1 cellular context compared by ENCODE assay signal in the genomic region with DNA sequence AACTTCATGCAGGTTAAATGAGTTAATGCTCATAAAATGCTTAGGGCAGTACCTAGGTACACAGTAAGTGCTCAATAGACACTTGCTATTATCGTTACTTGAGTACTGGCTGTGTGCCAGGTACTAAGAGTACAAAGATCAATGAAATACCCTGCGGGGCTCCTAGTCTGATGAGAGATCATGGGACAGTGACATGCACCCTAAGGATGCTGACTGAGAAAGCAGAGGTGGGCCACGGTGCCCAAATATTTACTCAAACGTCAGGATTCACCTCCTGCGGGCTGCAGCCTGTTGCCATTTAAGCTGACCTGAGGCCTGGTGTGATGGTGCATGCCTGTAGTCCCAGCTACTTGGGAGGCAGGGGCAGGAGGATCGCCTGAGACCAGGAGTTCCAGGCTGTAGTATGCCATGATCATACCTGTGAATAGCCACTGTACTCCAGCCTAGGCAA.
TF ChIP-seq lines count a peak whose summit lies in the region.

No MANE protein-coding gene starts in this region.

TF ChIP-seq in HCT116, 20 proteins besides CTCF, POLR2A, EP300 and RAD21 (continued from another document):
- TF ChIP-seq, protein P1, sequence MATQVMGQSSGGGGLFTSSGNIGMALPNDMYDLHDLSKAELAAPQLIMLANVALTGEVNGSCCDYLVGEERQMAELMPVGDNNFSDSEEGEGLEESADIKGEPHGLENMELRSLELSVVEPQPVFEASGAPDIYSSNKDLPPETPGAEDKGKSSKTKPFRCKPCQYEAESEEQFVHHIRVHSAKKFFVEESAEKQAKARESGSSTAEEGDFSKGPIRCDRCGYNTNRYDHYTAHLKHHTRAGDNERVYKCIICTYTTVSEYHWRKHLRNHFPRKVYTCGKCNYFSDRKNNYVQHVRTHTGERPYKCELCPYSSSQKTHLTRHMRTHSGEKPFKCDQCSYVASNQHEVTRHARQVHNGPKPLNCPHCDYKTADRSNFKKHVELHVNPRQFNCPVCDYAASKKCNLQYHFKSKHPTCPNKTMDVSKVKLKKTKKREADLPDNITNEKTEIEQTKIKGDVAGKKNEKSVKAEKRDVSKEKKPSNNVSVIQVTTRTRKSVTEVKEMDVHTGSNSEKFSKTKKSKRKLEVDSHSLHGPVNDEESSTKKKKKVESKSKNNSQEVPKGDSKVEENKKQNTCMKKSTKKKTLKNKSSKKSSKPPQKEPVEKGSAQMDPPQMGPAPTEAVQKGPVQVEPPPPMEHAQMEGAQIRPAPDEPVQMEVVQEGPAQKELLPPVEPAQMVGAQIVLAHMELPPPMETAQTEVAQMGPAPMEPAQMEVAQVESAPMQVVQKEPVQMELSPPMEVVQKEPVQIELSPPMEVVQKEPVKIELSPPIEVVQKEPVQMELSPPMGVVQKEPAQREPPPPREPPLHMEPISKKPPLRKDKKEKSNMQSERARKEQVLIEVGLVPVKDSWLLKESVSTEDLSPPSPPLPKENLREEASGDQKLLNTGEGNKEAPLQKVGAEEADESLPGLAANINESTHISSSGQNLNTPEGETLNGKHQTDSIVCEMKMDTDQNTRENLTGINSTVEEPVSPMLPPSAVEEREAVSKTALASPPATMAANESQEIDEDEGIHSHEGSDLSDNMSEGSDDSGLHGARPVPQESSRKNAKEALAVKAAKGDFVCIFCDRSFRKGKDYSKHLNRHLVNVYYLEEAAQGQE (IDR thresholded peaks at IDR 0.05; ENCODE audit: low read depth), result no peak
- TF ChIP-seq CEBPB (IDR thresholded peaks at IDR 0.05; ENCODE audit: low read depth), result no peak
- no peak for TF ChIP-seq SP1 (IDR thresholded peaks at IDR 0.05; ENCODE audit: low read depth)
- TF ChIP-seq FOSL1 (IDR thresholded peaks at IDR 0.05; ENCODE audit: low read depth), result no peak
- no peak for TF ChIP-seq YY1 (IDR thresholded peaks at IDR 0.05; ENCODE audit: extremely low read depth, insufficient replicate concordance, low read depth, low read length)
- no peak for TF ChIP-seq EZH2 (IDR thresholded peaks at IDR 0.05)
- no peak for TF ChIP-seq JUND (IDR thresholded peaks at IDR 0.05)
- TF ChIP-seq, protein P2, sequence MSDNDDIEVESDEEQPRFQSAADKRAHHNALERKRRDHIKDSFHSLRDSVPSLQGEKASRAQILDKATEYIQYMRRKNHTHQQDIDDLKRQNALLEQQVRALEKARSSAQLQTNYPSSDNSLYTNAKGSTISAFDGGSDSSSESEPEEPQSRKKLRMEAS (IDR thresholded peaks at IDR 0.05), result no peak
- TF ChIP-seq EGR1 (IDR thresholded peaks at IDR 0.05; ENCODE audit: low read depth), result no peak
- TF ChIP-seq, protein P3, sequence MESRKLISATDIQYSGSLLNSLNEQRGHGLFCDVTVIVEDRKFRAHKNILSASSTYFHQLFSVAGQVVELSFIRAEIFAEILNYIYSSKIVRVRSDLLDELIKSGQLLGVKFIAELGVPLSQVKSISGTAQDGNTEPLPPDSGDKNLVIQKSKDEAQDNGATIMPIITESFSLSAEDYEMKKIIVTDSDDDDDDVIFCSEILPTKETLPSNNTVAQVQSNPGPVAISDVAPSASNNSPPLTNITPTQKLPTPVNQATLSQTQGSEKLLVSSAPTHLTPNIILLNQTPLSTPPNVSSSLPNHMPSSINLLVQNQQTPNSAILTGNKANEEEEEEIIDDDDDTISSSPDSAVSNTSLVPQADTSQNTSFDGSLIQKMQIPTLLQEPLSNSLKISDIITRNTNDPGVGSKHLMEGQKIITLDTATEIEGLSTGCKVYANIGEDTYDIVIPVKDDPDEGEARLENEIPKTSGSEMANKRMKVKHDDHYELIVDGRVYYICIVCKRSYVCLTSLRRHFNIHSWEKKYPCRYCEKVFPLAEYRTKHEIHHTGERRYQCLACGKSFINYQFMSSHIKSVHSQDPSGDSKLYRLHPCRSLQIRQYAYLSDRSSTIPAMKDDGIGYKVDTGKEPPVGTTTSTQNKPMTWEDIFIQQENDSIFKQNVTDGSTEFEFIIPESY (IDR thresholded peaks at IDR 0.05; ENCODE audit: extremely low read depth, insufficient replicate concordance, low read length), result no peak
- TF ChIP-seq SIN3A (IDR thresholded peaks at IDR 0.05; ENCODE audit: low read depth), result no peak
- TF ChIP-seq POLR2AphosphoS5 (IDR thresholded peaks at IDR 0.05; ENCODE audit: low read depth, low read length), result no peak
- TF ChIP-seq ELF1 (IDR thresholded peaks at IDR 0.05; ENCODE audit: borderline replicate concordance, low read depth), result no peak
- TF ChIP-seq SRF (IDR thresholded peaks at IDR 0.05; ENCODE audit: low read depth), result no peak
- no peak for TF ChIP-seq EZH2phosphoT487 (IDR thresholded peaks at IDR 0.05; ENCODE audit: borderline replicate concordance)
